In the genomic region with DNA sequence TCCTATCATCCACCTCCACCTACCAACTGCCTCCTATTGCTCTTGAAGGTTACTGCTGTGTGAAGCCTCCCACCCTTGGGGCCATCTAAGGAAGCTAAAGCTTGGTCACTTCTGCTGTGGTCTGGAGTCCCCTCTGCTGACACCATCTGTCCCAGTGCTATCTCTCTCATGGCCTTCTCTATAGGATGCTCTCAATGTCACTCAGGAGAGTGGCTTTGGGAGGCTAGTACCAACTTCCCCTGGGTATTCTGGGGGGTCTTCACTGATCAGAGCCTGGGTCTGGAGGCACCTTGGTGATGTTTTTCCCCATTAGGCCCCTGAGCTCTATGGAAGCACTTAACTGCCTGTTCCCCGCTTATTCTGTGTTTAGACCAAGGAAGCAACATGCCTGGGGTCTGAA, we compare ENCODE assay signal across 35 cellular contexts. TPM values are rescaled to one million over a fixed set of nuclear protein-coding genes. Genes with fewer than 3 reads are reported as not detected.
"Had no signal": no experiment of that assay in that cellular context is flagged by ENCODE, and none has a peak within 500 bp of the region (broad histone marks: within the 10 kb centered on the region; RNA-seq: fewer than 3 reads in every experiment).

No MANE protein-coding gene starts in this region.

- H3K27me3 Mint-ChIP-seq: activated naive CD4-positive, alpha-beta T cell treated with anti-CD3 and anti-CD28 coated beads, Interleukin-2, amount 50 U/mL, for 24 hours had no signal

- H2AFZ ChIP-seq: PC-9 had no signal

- H3K4me3 ChIP-seq: body of pancreas, breast epithelium, PC-9, SJCRH30, SK-N-MC had no signal

- H3K36me3 ChIP-seq: breast epithelium, SJCRH30, WERI-Rb-1 had no signal

- H3K9me3 ChIP-seq: body of pancreas, breast epithelium, SJCRH30 had no signal

- H3K4me1 ChIP-seq: breast epithelium had no signal

- H3K27ac Mint-ChIP-seq: activated CD4-positive, alpha-beta memory T cell treated with anti-CD3 and anti-CD28 coated beads, Interleukin-2, amount 10 ng/mL, durations not matched to agents 7 days and 5 days; activated CD8-positive, alpha-beta memory T cell treated with anti-CD3 and anti-CD28 coated beads, Interleukin-2, amount 10 ng/mL, durations not matched to agents 7 days and 5 days; activated naive CD4-positive, alpha-beta T cell treated with anti-CD3 and anti-CD28 coated beads, Interleukin-2, amount 50 U/mL, for 24 hours; activated naive CD8-positive, alpha-beta T cell treated with anti-CD3 and anti-CD28 coated beads, Interleukin-2, amount 10 ng/mL, durations not matched to agents 7 days and 5 days; activated T-cell treated with anti-CD3 and anti-CD28 coated beads, Interleukin-2, amount 50 U/mL, for 72 hours; activated T-helper 17 cell treated with anti-CD3 and anti-CD28 coated beads, Interleukin-2, amount 50 U/mL, for 72 hours had no signal

- ATAC-seq: activated CD8-positive, alpha-beta memory T cell treated with anti-CD3 and anti-CD28 coated beads, Interleukin-2, amount 10 ng/mL, durations not matched to agents 7 days and 5 days; activated T-cell treated with anti-CD3 and anti-CD28 coated beads, Interleukin-2, amount 50 U/mL, for 72 hours; activated T-helper 17 cell treated with anti-CD3 and anti-CD28 coated beads, Interleukin-2, amount 50 U/mL, for 72 hours; body of pancreas had no signal

- H3K9me3 Mint-ChIP-seq: activated CD4-positive, alpha-beta memory T cell treated with anti-CD3 and anti-CD28 coated beads, Interleukin-2, amount 10 ng/mL, durations not matched to agents 7 days and 5 days; activated naive CD4-positive, alpha-beta T cell treated with anti-CD3 and anti-CD28 coated beads, Interleukin-2, amount 50 U/mL, for 24 hours; activated naive CD8-positive, alpha-beta T cell treated with anti-CD3 and anti-CD28 coated beads, Interleukin-2, amount 10 ng/mL, durations not matched to agents 7 days and 5 days; activated T-cell treated with anti-CD3 and anti-CD28 coated beads, Interleukin-2, amount 50 U/mL, for 72 hours; activated T-helper 17 cell treated with anti-CD3 and anti-CD28 coated beads, Interleukin-2, amount 50 U/mL, for 72 hours had no signal

- H3K4me2 ChIP-seq: PC-9 had no signal

- DNase-seq: activated CD4-positive, alpha-beta memory T cell treated with anti-CD3 and anti-CD28 coated beads, Interleukin-2, amount 10 ng/mL, durations not matched to agents 7 days and 5 days; activated CD4-positive, alpha-beta T cell treated with anti-CD3 and anti-CD28 coated beads for 1 hour; activated CD4-positive, alpha-beta T cell treated with anti-CD3 and anti-CD28 coated beads for 48 hours; activated CD4-positive, CD25-positive, alpha-beta regulatory T cell; activated CD8-positive, alpha-beta memory T cell treated with anti-CD3 and anti-CD28 coated beads for 24 hours; activated CD8-positive, alpha-beta memory T cell treated with anti-CD3 and anti-CD28 coated beads, Interleukin-2, amount 10 ng/mL, durations not matched to agents 7 days and 5 days; activated CD8-positive, alpha-beta memory T cell treated with anti-CD3 and anti-CD28 coated beads, Interleukin-2, amount 50 U/mL, for 48 hours; activated effector memory CD4-positive, alpha-beta T cell treated with anti-CD3 and anti-CD28 coated beads, Interleukin-2, amount 50 U/mL, for 16 hours; activated naive CD4-positive, alpha-beta T cell; activated naive CD8-positive, alpha-beta T cell treated with anti-CD3 and anti-CD28 coated beads, Interleukin-2, amount 10 ng/mL, durations not matched to agents 7 days and 5 days; activated T-cell treated with anti-CD3 and anti-CD28 coated beads, Interleukin-2, amount 50 U/mL, for 72 hours; amygdala; body of pancreas; NCI-H1105; NCI-H1417 treated with DMSO at 0.1 percent for 48 hours; NCI-H187 treated with DMSO at 0.1 percent for 48 hours; NCI-H2081 treated with DMSO at 0.1 percent for 48 hours; NCI-H226; NCI-H446 treated with DMSO at 0.1 percent for 48 hours; NCI-H524; NCI-H69; SHP77; SJCRH30; T1000; WERI-Rb-1 had no signal

- H3K36me3 Mint-ChIP-seq: activated naive CD4-positive, alpha-beta T cell treated with anti-CD3 and anti-CD28 coated beads, Interleukin-2, amount 50 U/mL, for 24 hours had no signal

- H3K27ac ChIP-seq: body of pancreas, breast epithelium, PC-9, SJCRH30, SK-N-MC, WERI-Rb-1 had no signal

- H3K4me3 Mint-ChIP-seq: activated CD4-positive, alpha-beta memory T cell treated with anti-CD3 and anti-CD28 coated beads, Interleukin-2, amount 10 ng/mL, durations not matched to agents 7 days and 5 days; activated CD8-positive, alpha-beta memory T cell treated with anti-CD3 and anti-CD28 coated beads, Interleukin-2, amount 10 ng/mL, durations not matched to agents 7 days and 5 days; activated naive CD4-positive, alpha-beta T cell treated with anti-CD3 and anti-CD28 coated beads, Interleukin-2, amount 50 U/mL, for 24 hours; activated naive CD8-positive, alpha-beta T cell treated with anti-CD3 and anti-CD28 coated beads, Interleukin-2, amount 10 ng/mL, durations not matched to agents 7 days and 5 days; activated T-cell treated with anti-CD3 and anti-CD28 coated beads, Interleukin-2, amount 50 U/mL, for 72 hours; activated T-helper 17 cell treated with anti-CD3 and anti-CD28 coated beads, Interleukin-2, amount 50 U/mL, for 72 hours had no signal

- H3K27me3 ChIP-seq: body of pancreas, breast epithelium, SJCRH30 had no signal

RNA-seq across cellular contexts. Expression of a gene that starts 50.6 kb away (rescaled TPM):
- total RNA-seq: activated CD4-positive, alpha-beta memory T cell treated with anti-CD3 and anti-CD28 coated beads, Interleukin-2, amount 10 ng/mL, durations not matched to agents 7 days and 5 days; activated CD8-positive, alpha-beta memory T cell treated with anti-CD3 and anti-CD28 coated beads, Interleukin-2, amount 10 ng/mL, durations not matched to agents 7 days and 5 days; activated naive CD8-positive, alpha-beta T cell treated with anti-CD3 and anti-CD28 coated beads, Interleukin-2, amount 10 ng/mL, durations not matched to agents 7 days and 5 days; activated T-cell treated with anti-CD3 and anti-CD28 coated beads, Interleukin-2, amount 50 U/mL, for 72 hours; activated T-helper 17 cell treated with anti-CD3 and anti-CD28 coated beads, Interleukin-2, amount 50 U/mL, for 72 hours; astrocyte; body of pancreas; breast epithelium; cardiac septum; M059J; PC-9; SJCRH30; T-helper 1 cell treated with Interleukin-12 subunit alpha and Interleukin-12 subunit beta and Interleukin-4 antibody, amounts not matched to agents 30 ng/mL and 1 ng/mL, for 36 hours; T-helper 2 cell treated with Interferon-gamma antibody and Interleukin-4, amounts not matched to agents 100 ng/mL and 5 ng/mL, for 36 hours had no signal
